In the genomic region with DNA sequence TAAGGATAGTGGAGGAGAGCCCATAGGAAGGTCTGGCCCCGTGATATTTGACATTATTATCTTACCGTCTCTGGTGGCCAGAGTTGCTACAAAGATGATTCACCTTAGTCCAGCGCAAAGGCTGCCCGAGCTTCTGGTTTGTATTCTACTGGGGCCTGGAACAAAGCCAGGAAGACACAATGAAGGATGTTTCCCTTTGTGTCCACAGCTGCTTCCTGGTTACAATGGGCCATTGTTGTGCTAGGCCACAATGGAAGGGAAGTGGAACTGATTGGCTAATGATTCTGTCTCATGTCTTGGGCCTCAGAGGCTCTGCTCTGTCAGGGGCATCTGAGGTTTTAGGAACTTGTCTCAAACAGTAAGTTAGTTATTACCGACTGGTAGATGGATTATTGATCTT, we compare ENCODE assay signal across 9 cellular contexts.
DNase-seq lines count a peak whose midpoint lies in the region; ATAC-seq, FAIRE-seq and TF ChIP-seq lines count a peak whose summit lies in the region.
"Had no signal": no experiment of that assay in that cellular context is flagged by ENCODE, and none has a peak within 500 bp of the region (broad histone marks: within the 10 kb centered on the region; RNA-seq: fewer than 3 reads in every experiment).

No MANE protein-coding gene starts in this region.

- H3K4me1 ChIP-seq in endothelial cell of umbilical vein (ENCODE audit: control insufficient read depth, extremely low read depth, insufficient read depth, low read length) (no peaks in the 10 kb centered on the region), kidney (ENCODE audit: control insufficient read depth in 1 of 2, insufficient read depth in 1 of 2, low read depth in 1 of 2, low read length in 2 of 2) (no peaks in the 10 kb centered on the region)

- no peaks in the 10 kb centered on the region for H3K9me3 Mint-ChIP-seq in natural killer cell treated with Interleukin-12 subunit alpha and Interleukin-12 subunit beta and Interleukin-15 and Interleukin-18, amount 100 ng/mL, for 72 hours
- H3K9me3 Mint-ChIP-seq: activated B cell treated with CpG ODN at 0.5 μM for 24 hours had no signal

- POLR2A ChIA-PET in endothelial cell of umbilical vein (lab: Charles Lee): no interaction called here

- DNase-seq in DMS53 treated with DMSO at 0.1 percent for 48 hours (lab: John Stamatoyannopoulos, UW; ENCODE audit: unreplicated experiment): peak; percentile 79
- DNase-seq in NCI-H510A treated with DMSO at 0.1 percent for 48 hours (lab: John Stamatoyannopoulos, UW): peak; percentile 37
- peak; percentile 66 for DNase-seq in endothelial cell of umbilical vein (ENCODE audit: low read depth, low spot score)
- DNase-seq in posterior cingulate gyrus: peak in 7 of 10 donors; percentile 55 to 94 (median 67)
- DNase-seq in stimulated activated CD4-positive, alpha-beta T cell treated with anti-CD3 and anti-CD28 coated beads, Interleukin-4, amount 100 ng/mL, for 4 hours: no peak
- DNase-seq in natural killer cell treated with Interleukin-12 subunit alpha and Interleukin-12 subunit beta and Interleukin-15 and Interleukin-18, amount 100 ng/mL, for 72 hours (ENCODE audit: low spot score): no peak
- DNase-seq in kidney: no peak
- DNase-seq: activated B cell treated with CpG ODN at 0.5 μM for 24 hours had no signal

- H3K36me3 ChIP-seq in endothelial cell of umbilical vein (ENCODE audit: control insufficient read depth in 2 of 2, extremely low read depth in 1 of 2, insufficient read depth in 2 of 2, low read length in 2 of 2) (no peaks in the 10 kb centered on the region), kidney (ENCODE audit: control insufficient read depth in 1 of 2, insufficient read depth in 2 of 2, low read length in 2 of 2) (no peaks in the 10 kb centered on the region)

- no peak overlapping the region for H3K4me2 ChIP-seq in endothelial cell of umbilical vein (ENCODE audit: insufficient read depth, low read length)

- BruUV-seq in endothelial cell of umbilical vein (replicated peaks; lab: Mats Ljungman, UMichigan): no TSS peak

- FAIRE-seq in endothelial cell of umbilical vein (lab: Jason Lieb, UNC) (no peak), kidney (lab: Jason Lieb, UNC) (no peak)

- no peak overlapping the region for H3K4me3 Mint-ChIP-seq in natural killer cell treated with Interleukin-12 subunit alpha and Interleukin-12 subunit beta and Interleukin-15 and Interleukin-18, amount 100 ng/mL, for 72 hours
- H3K4me3 Mint-ChIP-seq: activated B cell treated with CpG ODN at 0.5 μM for 24 hours had no signal

- dilution Hi-C loops in endothelial cell of umbilical vein (cut with MboI; ENCODE audit: extremely low pct_ligation_motif_present, low sequenced_read_pairs): no loop called here

- peak; percentile 81 for ATAC-seq in HG02763 (IDR thresholded peaks at IDR 0.05; ENCODE audit: unreplicated experiment)
- no peak for ATAC-seq in natural killer cell treated with Interleukin-12 subunit alpha and Interleukin-12 subunit beta and Interleukin-15 and Interleukin-18, amount 100 ng/mL, for 72 hours

- H3K27me3 Mint-ChIP-seq in natural killer cell treated with Interleukin-12 subunit alpha and Interleukin-12 subunit beta and Interleukin-15 and Interleukin-18, amount 100 ng/mL, for 72 hours: no peaks in the 10 kb centered on the region
- H3K27me3 Mint-ChIP-seq: activated B cell treated with CpG ODN at 0.5 μM for 24 hours had no signal

- TF ChIP-seq POLR2A in endothelial cell of umbilical vein (IDR thresholded peaks at IDR 0.05; ENCODE audit: low read depth, low read length): no peak

- H3K9me3 ChIP-seq in endothelial cell of umbilical vein (replicated peaks; ENCODE audit: control insufficient read depth, insufficient read depth, low read length): no peaks in the 10 kb centered on the region
- H3K9me3 ChIP-seq in kidney (ENCODE audit: control insufficient read depth in 1 of 2, low read length in 2 of 2): no peaks in the 10 kb centered on the region

- H3K4me1 Mint-ChIP-seq in natural killer cell treated with Interleukin-12 subunit alpha and Interleukin-12 subunit beta and Interleukin-15 and Interleukin-18, amount 100 ng/mL, for 72 hours (ENCODE audit: low read depth in 2 of 2): no peaks in the 10 kb centered on the region
- H3K4me1 Mint-ChIP-seq: activated B cell treated with CpG ODN at 0.5 μM for 24 hours had no signal

- no peaks in the 10 kb centered on the region for H3K36me3 Mint-ChIP-seq in natural killer cell treated with Interleukin-12 subunit alpha and Interleukin-12 subunit beta and Interleukin-15 and Interleukin-18, amount 100 ng/mL, for 72 hours

- H3K4me3 ChIP-seq in endothelial cell of umbilical vein (replicated peaks in 1 of 3; ENCODE audit: insufficient read depth in 1 of 3, low read depth in 1 of 3, low read length in 3 of 3) (no peak overlapping the region), kidney (ENCODE audit: low read length in 2 of 2) (no peak overlapping the region)

- no peak overlapping the region for H3K27ac ChIP-seq in endothelial cell of umbilical vein (ENCODE audit: insufficient read depth, low read depth, low read length)
- H3K27ac ChIP-seq in kidney (ENCODE audit: low read depth in 2 of 2, low read length in 2 of 2): no peak overlapping the region

- no peaks in the 10 kb centered on the region for H3K9me1 ChIP-seq in endothelial cell of umbilical vein (replicated peaks; ENCODE audit: control insufficient read depth, extremely low read depth, insufficient read depth, low read length)

- H3K27me3 ChIP-seq in endothelial cell of umbilical vein (ENCODE audit: control insufficient read depth in 2 of 2, insufficient read depth in 2 of 2, low read length in 2 of 2): no peaks in the 10 kb centered on the region

- no peak overlapping the region for H3K27ac Mint-ChIP-seq in natural killer cell treated with Interleukin-12 subunit alpha and Interleukin-12 subunit beta and Interleukin-15 and Interleukin-18, amount 100 ng/mL, for 72 hours
- H3K27ac Mint-ChIP-seq: activated B cell treated with CpG ODN at 0.5 μM for 24 hours had no signal

- TF ChIP-seq CTCF in endothelial cell of umbilical vein (IDR thresholded peaks at IDR 0.05; ENCODE audit: extremely low read depth in 1 of 2, insufficient read depth in 1 of 2, low read depth in 1 of 2, low read length in 2 of 2): no peak
- TF ChIP-seq CTCF in kidney (IDR thresholded peaks at IDR 0.05; ENCODE audit: borderline replicate concordance, extremely low read depth, insufficient read depth): no peak

- no peaks in the 10 kb centered on the region for H3K79me2 ChIP-seq in endothelial cell of umbilical vein (ENCODE audit: control insufficient read depth, insufficient read depth, low read length)

- H4K20me1 ChIP-seq in endothelial cell of umbilical vein (replicated peaks; ENCODE audit: control insufficient read depth, extremely low read depth, insufficient read depth, low read length): no peaks in the 10 kb centered on the region

- H3K9ac ChIP-seq in endothelial cell of umbilical vein (replicated peaks; ENCODE audit: extremely low read depth, insufficient read depth, low read length) (no peak overlapping the region), kidney (ENCODE audit: low read length in 2 of 2) (no peak overlapping the region)

- CTCF ChIA-PET in endothelial cell of umbilical vein (lab: Charles Lee): no interaction called here

- intact Hi-C loops in endothelial cell of umbilical vein (cut with micrococcal nuclease): loop anchor here (10.0 kb wide), 1 partner anchor 211 kb away; a partner anchor contains a TSS
- intact Hi-C loops in posterior cingulate gyrus (cut with DNase I): loop anchor here (5.0 kb wide), 1 partner anchor 79 kb away; no protein-coding TSS in a partner anchor
- intact Hi-C loops in kidney (cut with DNase I): no loop called here

- no peak overlapping the region for H2AFZ ChIP-seq in endothelial cell of umbilical vein (ENCODE audit: low read depth, low read length)

TF ChIP-seq in endothelial cell of umbilical vein, 7 proteins besides CTCF, POLR2A, EP300 and RAD21:
- TF ChIP-seq MYC (IDR thresholded peaks at IDR 0.05; ENCODE audit: low read depth, low read length) (no peak), GATA2 (IDR thresholded peaks at IDR 0.05; ENCODE audit: insufficient read depth, insufficient read length, low read depth, low read length) (no peak), FOS (IDR thresholded peaks at IDR 0.05; ENCODE audit: borderline replicate concordance, insufficient read depth, low read length) (peak; percentile 6), POLR2AphosphoS5 (IDR thresholded peaks at IDR 0.05; ENCODE audit: insufficient read depth, low read depth, low read length) (no peak), JUN (IDR thresholded peaks at IDR 0.05; ENCODE audit: borderline replicate concordance, insufficient read depth, insufficient read length, low read depth) (peak; percentile 6), EZH2 (IDR thresholded peaks at IDR 0.05; ENCODE audit: borderline replicate concordance, low read depth, low read length, severe bottlenecking) (no peak)
- TF ChIP-seq, protein P1, sequence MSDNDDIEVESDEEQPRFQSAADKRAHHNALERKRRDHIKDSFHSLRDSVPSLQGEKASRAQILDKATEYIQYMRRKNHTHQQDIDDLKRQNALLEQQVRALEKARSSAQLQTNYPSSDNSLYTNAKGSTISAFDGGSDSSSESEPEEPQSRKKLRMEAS (IDR thresholded peaks at IDR 0.05; ENCODE audit: insufficient read depth, insufficient read length): no peak

Comparison
In these comparisons a context has a peak if more than half of its experiments do, and no peak if none do; other contexts are left out.
1. DNase-seq: peak in DMS53 treated with DMSO at 0.1 percent for 48 hours (single experiment), NCI-H510A treated with DMSO at 0.1 percent for 48 hours (single experiment), endothelial cell of umbilical vein (single experiment) and posterior cingulate gyrus (7 of 10); none in stimulated activated CD4-positive, alpha-beta T cell treated with anti-CD3 and anti-CD28 coated beads, Interleukin-4, amount 100 ng/mL, for 4 hours (0 of 2), natural killer cell treated with Interleukin-12 subunit alpha and Interleukin-12 subunit beta and Interleukin-15 and Interleukin-18, amount 100 ng/mL, for 72 hours (single experiment) and kidney (single experiment).